ENCODE assay signal across 1 cellular context in the genomic region with DNA sequence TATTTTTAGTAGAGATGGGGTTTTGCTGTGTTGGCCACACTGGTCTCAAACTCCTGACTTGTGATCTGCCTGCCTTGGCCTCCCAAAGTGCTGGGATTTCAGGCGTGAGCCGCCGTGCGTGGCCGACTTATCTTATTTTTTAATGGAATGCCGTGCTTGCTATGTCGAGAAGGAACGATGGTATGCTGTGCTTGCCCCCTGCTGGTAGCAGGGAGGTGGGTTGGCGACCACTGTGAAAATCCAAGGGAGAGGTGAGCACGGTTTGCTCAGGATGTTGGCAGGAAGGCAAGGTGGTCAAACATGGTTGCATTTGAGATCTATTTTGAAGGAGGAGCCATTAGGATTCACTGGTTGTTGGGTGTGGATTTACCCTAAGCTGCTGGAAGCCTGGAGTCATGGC.
TF ChIP-seq lines count a peak whose summit lies in the region.

No MANE protein-coding gene starts in this region.

TF ChIP-seq in SK-N-SH treated with all-trans-retinoic acid at 6 μM for 48 hours, 23 proteins besides CTCF, POLR2A, EP300 and RAD21 (continued from another document):
- no peak for TF ChIP-seq TSHZ2 (CRISPR knock-in tag; IDR thresholded peaks at IDR 0.05)
- no peak for TF ChIP-seq GLIS3 (CRISPR knock-in tag; IDR thresholded peaks at IDR 0.05)
- TF ChIP-seq ESRRG (CRISPR knock-in tag; IDR thresholded peaks at IDR 0.05): no peak
